ENCODE assay signal across 1 cellular context in the genomic region with DNA sequence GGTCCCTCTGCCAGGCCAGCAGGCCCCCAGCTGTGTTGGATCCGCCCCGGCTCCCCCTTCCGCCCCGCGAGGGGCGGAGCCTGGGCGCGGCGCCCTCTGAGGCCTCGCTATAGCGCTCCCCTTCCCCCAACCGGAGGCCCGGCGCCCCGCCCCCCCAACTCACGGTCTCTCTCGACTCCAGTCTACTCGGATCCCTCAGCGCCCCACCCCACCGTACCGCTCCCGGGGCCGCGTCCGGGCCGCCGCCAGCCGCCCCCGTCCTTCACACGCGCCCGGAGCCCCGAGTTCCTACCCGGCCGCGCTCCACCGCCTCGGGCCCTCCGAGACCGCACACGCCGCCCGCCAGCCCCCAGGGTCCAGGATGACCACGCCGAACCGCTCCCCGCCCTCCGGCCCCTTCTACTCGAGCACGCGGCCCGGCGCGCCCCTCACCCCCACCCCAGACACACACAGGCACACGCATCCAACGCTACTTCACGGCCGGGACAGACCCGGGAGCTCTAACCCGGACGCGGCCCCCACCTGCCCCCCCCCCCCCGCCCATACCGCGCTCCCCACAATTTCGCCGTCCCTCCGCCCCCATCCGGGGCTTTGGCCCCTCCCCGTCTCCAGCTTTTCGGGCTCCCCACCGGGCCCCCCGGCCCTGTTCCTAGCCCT.
TF ChIP-seq lines count a peak whose summit lies in the region.

No MANE protein-coding gene starts in this region.

TF ChIP-seq in endothelial cell of umbilical vein, 7 proteins besides CTCF, POLR2A, EP300 and RAD21 (continued from another document):
- no peak for TF ChIP-seq JUN (IDR thresholded peaks at IDR 0.05; ENCODE audit: borderline replicate concordance, insufficient read depth, insufficient read length, low read depth)
- TF ChIP-seq FOS (IDR thresholded peaks at IDR 0.05; ENCODE audit: borderline replicate concordance, insufficient read depth, low read length): no peak
